In genomic region chr11:93939084-93939780, GRCh38 we compare ENCODE assay signal across 28 cellular contexts.
DNase-seq lines count a peak whose midpoint lies in the region; ATAC-seq and TF ChIP-seq lines count a peak whose summit lies in the region.
"Had no signal": no experiment of that assay in that cellular context is flagged by ENCODE, and none has a peak within 500 bp of the region (broad histone marks: within the 10 kb centered on the region; RNA-seq: fewer than 3 reads in every experiment).

No MANE protein-coding gene starts in this region.

- no peak overlapping the region for H3K27ac Mint-ChIP-seq in activated T-helper 2 cell treated with anti-CD3 and anti-CD28 coated beads, Interferon-gamma antibody, Interleukin-2, Interleukin-4, amounts not matched to agents 10 μg/mL and 5 μg/mL and 100 μg/mL, durations not matched to agents 14 hours and 24 hours and 36 hours
- H3K27ac Mint-ChIP-seq: activated naive CD8-positive, alpha-beta T cell treated with anti-CD3 and anti-CD28 coated beads for 36 hours; activated T-helper 17 cell treated with anti-CD3 and anti-CD28 coated beads, Interleukin-2, amount 50 U/mL, for 72 hours; CD4-positive, alpha-beta T cell; mesothelial cell of epicardium; natural killer cell treated with Interleukin-12 subunit alpha and Interleukin-12 subunit beta and Interleukin-15 and Interleukin-18, amount 100 ng/mL, for 72 hours; stimulated activated naive CD8-positive, alpha-beta T cell treated with anti-CD3 and anti-CD28 coated beads, Interleukin-15, Interleukin-2, amounts not matched to agents 100 ng/mL and 50 ng/mL, for 24 hours; type B pancreatic cell had no signal

- H3K4me3 Mint-ChIP-seq in activated T-helper 2 cell treated with anti-CD3 and anti-CD28 coated beads, Interferon-gamma antibody, Interleukin-2, Interleukin-4, amounts not matched to agents 10 μg/mL and 5 μg/mL and 100 μg/mL, durations not matched to agents 14 hours and 24 hours and 36 hours (ENCODE audit: low read depth): no peak overlapping the region
- H3K4me3 Mint-ChIP-seq: activated naive CD8-positive, alpha-beta T cell treated with anti-CD3 and anti-CD28 coated beads for 36 hours; activated T-helper 17 cell treated with anti-CD3 and anti-CD28 coated beads, Interleukin-2, amount 50 U/mL, for 72 hours; CD4-positive, alpha-beta T cell; mesothelial cell of epicardium; natural killer cell treated with Interleukin-12 subunit alpha and Interleukin-12 subunit beta and Interleukin-15 and Interleukin-18, amount 100 ng/mL, for 72 hours; stimulated activated naive CD8-positive, alpha-beta T cell treated with anti-CD3 and anti-CD28 coated beads, Interleukin-15, Interleukin-2, amounts not matched to agents 100 ng/mL and 50 ng/mL, for 24 hours; type B pancreatic cell had no signal

- no peaks in the 10 kb centered on the region for H3K4me1 ChIP-seq in mucosa of descending colon (ENCODE audit: low read depth)
- H3K4me1 ChIP-seq: parathyroid adenoma had no signal

- H3K9me3 ChIP-seq in mucosa of descending colon: no peaks in the 10 kb centered on the region

- intact Hi-C loops in mucosa of descending colon (cut with DNase I, micrococcal nuclease): no loop called here
- intact Hi-C loops in activated T-helper 2 cell treated with anti-CD3 and anti-CD28 coated beads, Interferon-gamma antibody, Interleukin-2, Interleukin-4, amounts not matched to agents 10 μg/mL and 5 μg/mL and 100 μg/mL, durations not matched to agents 14 hours and 24 hours and 36 hours (cut with micrococcal nuclease): no loop called here

- H3K4me1 Mint-ChIP-seq in activated T-helper 2 cell treated with anti-CD3 and anti-CD28 coated beads, Interferon-gamma antibody, Interleukin-2, Interleukin-4, amounts not matched to agents 10 μg/mL and 5 μg/mL and 100 μg/mL, durations not matched to agents 14 hours and 24 hours and 36 hours (ENCODE audit: low read depth): no peaks in the 10 kb centered on the region
- H3K4me1 Mint-ChIP-seq: activated naive CD8-positive, alpha-beta T cell treated with anti-CD3 and anti-CD28 coated beads for 36 hours; activated T-helper 17 cell treated with anti-CD3 and anti-CD28 coated beads, Interleukin-2, amount 50 U/mL, for 72 hours; mesothelial cell of epicardium had no signal

- CTCF ChIA-PET in RWPE1 (lab: Yijun Ruan, JAX): interaction anchor here (1.8 kb wide), 1 partner anchor 17 kb away, joined by 4 read pairs; no protein-coding TSS in a partner anchor

- DNase-seq in H4 (ENCODE audit: low spot score) (peak; percentile 12), RWPE1 (ENCODE audit: low spot score) (peak; percentile 80), epithelial cell of prostate (ENCODE audit: low read depth, low spot score) (peak; percentile 92), mucosa of descending colon (no peak), retina (no peak)
- DNase-seq in activated T-helper 2 cell treated with anti-CD3 and anti-CD28 coated beads, Interferon-gamma antibody, Interleukin-2, Interleukin-4, amounts not matched to agents 10 μg/mL and 5 μg/mL and 100 μg/mL, durations not matched to agents 14 hours and 24 hours and 36 hours (ENCODE audit: low spot score): no peak
- DNase-seq: activated CD4-positive, alpha-beta T cell treated with anti-CD3 and anti-CD28 coated beads for 1 hour; activated naive CD8-positive, alpha-beta T cell treated with anti-CD3 and anti-CD28 coated beads for 36 hours; CD4-positive, alpha-beta T cell; DMS153; left cardiac atrium; NCI-H1048; NCI-H2029; NCI-H446 treated with DMSO at 0.1 percent for 48 hours; NK-92 treated with Interleukin-12 subunit alpha and Interleukin-12 subunit beta, amount 100 ng/mL, for 24 hours; small intestine; stimulated activated CD4-positive, alpha-beta T cell treated with anti-CD3 and anti-CD28 coated beads, Interleukin-4, amount 100 ng/mL, for 1 hour had no signal

- H3K4me3 ChIP-seq in mucosa of descending colon: no peak overlapping the region
- H3K4me3 ChIP-seq: coronary artery, GM12878 had no signal

- no peaks in the 10 kb centered on the region for H3K27me3 Mint-ChIP-seq in activated T-helper 2 cell treated with anti-CD3 and anti-CD28 coated beads, Interferon-gamma antibody, Interleukin-2, Interleukin-4, amounts not matched to agents 10 μg/mL and 5 μg/mL and 100 μg/mL, durations not matched to agents 14 hours and 24 hours and 36 hours (ENCODE audit: low read depth)

- peak; percentile 68 for ATAC-seq in mucosa of descending colon
- ATAC-seq in GM18511 (IDR thresholded peaks at IDR 0.05; ENCODE audit: unreplicated experiment): no peak
- no peak for ATAC-seq in GM21390 (IDR thresholded peaks at IDR 0.05; ENCODE audit: unreplicated experiment)
- ATAC-seq: activated T-helper 17 cell treated with anti-CD3 and anti-CD28 coated beads, Interleukin-2, amount 50 U/mL, for 72 hours; GM12878; left cardiac atrium had no signal

- H3K9me3 Mint-ChIP-seq in activated T-helper 2 cell treated with anti-CD3 and anti-CD28 coated beads, Interferon-gamma antibody, Interleukin-2, Interleukin-4, amounts not matched to agents 10 μg/mL and 5 μg/mL and 100 μg/mL, durations not matched to agents 14 hours and 24 hours and 36 hours: no peaks in the 10 kb centered on the region
- H3K9me3 Mint-ChIP-seq: activated naive CD8-positive, alpha-beta T cell treated with anti-CD3 and anti-CD28 coated beads for 36 hours; activated T-helper 17 cell treated with anti-CD3 and anti-CD28 coated beads, Interleukin-2, amount 50 U/mL, for 72 hours; CD4-positive, alpha-beta T cell; mesothelial cell of epicardium; stimulated activated naive CD8-positive, alpha-beta T cell treated with anti-CD3 and anti-CD28 coated beads, Interleukin-15, Interleukin-2, amounts not matched to agents 100 ng/mL and 50 ng/mL, for 24 hours; type B pancreatic cell had no signal

- TF ChIP-seq CTCF in RWPE1 (conservative IDR thresholded peaks at IDR 0.05; ENCODE audit: low read depth) (no peak), mucosa of descending colon (IDR thresholded peaks at IDR 0.05) (no peak)

- H3K27ac ChIP-seq in RWPE1 (peak overlapping the region; percentile 49; the same call in 1 of the 2 replicates), epithelial cell of prostate (peak overlapping the region; percentile 93)
- H3K27ac ChIP-seq: coronary artery, KMS-11, parathyroid adenoma had no signal

- POLR2A ChIA-PET in RWPE1 (lab: Yijun Ruan, JAX; ENCODE audit: low non-redundant PET): no interaction called here

- no peaks in the 10 kb centered on the region for H3K36me3 Mint-ChIP-seq in activated T-helper 2 cell treated with anti-CD3 and anti-CD28 coated beads, Interferon-gamma antibody, Interleukin-2, Interleukin-4, amounts not matched to agents 10 μg/mL and 5 μg/mL and 100 μg/mL, durations not matched to agents 14 hours and 24 hours and 36 hours (ENCODE audit: low read depth)
- H3K36me3 Mint-ChIP-seq: activated naive CD8-positive, alpha-beta T cell treated with anti-CD3 and anti-CD28 coated beads for 36 hours; mesothelial cell of epicardium; natural killer cell treated with Interleukin-12 subunit alpha and Interleukin-12 subunit beta and Interleukin-15 and Interleukin-18, amount 100 ng/mL, for 72 hours; type B pancreatic cell had no signal

- H3K36me3 ChIP-seq in mucosa of descending colon (ENCODE audit: low read depth): no peaks in the 10 kb centered on the region

Comparison
In these comparisons a context has a peak if more than half of its experiments do, and no peak if none do; other contexts are left out.
1. DNase-seq: peak in H4 (single experiment), RWPE1 (single experiment) and epithelial cell of prostate (single experiment); none in mucosa of descending colon (0 of 3), activated T-helper 2 cell treated with anti-CD3 and anti-CD28 coated beads, Interferon-gamma antibody, Interleukin-2, Interleukin-4, amounts not matched to agents 10 μg/mL and 5 μg/mL and 100 μg/mL, durations not matched to agents 14 hours and 24 hours and 36 hours (single experiment) and retina (single experiment).